19 cellular contexts compared by ENCODE assay signal in the genomic region with DNA sequence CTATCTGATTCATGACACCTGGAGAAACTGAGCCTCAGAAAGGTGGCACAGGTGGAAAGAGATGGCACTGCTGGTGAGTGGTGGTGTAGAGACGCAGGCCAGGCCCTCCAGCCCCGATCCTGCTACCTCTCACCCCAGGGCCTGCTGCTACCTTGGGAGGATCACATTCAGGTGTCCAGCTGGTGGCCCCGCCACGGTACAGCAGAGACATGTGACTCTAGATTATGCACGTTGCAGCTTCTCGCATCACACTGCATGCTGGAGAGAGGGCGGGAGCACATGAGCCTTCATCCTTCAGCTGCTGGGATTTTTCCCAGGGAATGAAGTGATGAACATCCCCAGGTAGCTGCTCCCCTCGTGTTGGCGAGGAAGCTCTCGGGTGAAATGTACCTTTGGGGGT. TPM values are rescaled to one million over a fixed set of nuclear protein-coding genes. Genes with fewer than 3 reads are reported as not detected.
A peak's percentile ranks its signal among the peaks of the same experiment; 100 is the strongest.
DNase-seq lines count a peak whose midpoint lies in the region; ATAC-seq, FAIRE-seq and TF ChIP-seq lines count a peak whose summit lies in the region.
"Had no signal": no experiment of that assay in that cellular context is flagged by ENCODE, and none has a peak within 500 bp of the region (broad histone marks: within the 10 kb centered on the region; RNA-seq: fewer than 3 reads in every experiment).

No MANE protein-coding gene starts in this region.

- no peak for ATAC-seq in K562
- ATAC-seq in activated CD8-positive, alpha-beta T cell treated with anti-CD3 and anti-CD28 coated beads for 36 hours, result no peak
- ATAC-seq: GM23338, HCT116 had no signal

- no peak overlapping the region for H2BK15ac ChIP-seq in neuronal stem cell (ENCODE audit: low read length)

- FAIRE-seq in K562 (lab: Jason Lieb, UNC), result no peak
- FAIRE-seq: GM12891, GM18507 had no signal

- H3K79me2 ChIP-seq in K562 (ENCODE audit: control insufficient read depth, insufficient read depth, low read length), result no peaks in the 10 kb centered on the region

- TF ChIP-seq POLR2A in K562 (conservative IDR thresholded peaks at IDR 0.05) (no peak), adrenal gland (IDR thresholded peaks at IDR 0.05) (no peak)

- H3K36me3 Mint-ChIP-seq in activated CD8-positive, alpha-beta T cell treated with anti-CD3 and anti-CD28 coated beads for 36 hours (ENCODE audit: low read depth), result no peaks in the 10 kb centered on the region
- H3K36me3 Mint-ChIP-seq: CD4-positive, alpha-beta memory T cell had no signal

- H2AFZ ChIP-seq in K562 (ENCODE audit: low read depth, low read length) (no peak overlapping the region), neuronal stem cell (ENCODE audit: low read length) (no peak overlapping the region)
- H2AFZ ChIP-seq: GM23338 had no signal

- H3K4me3 ChIP-seq in WERI-Rb-1 (ENCODE audit: low read depth, low read length), result peak overlapping the region; percentile 25
- H3K4me3 ChIP-seq in K562, result no peak overlapping the region
- no peak overlapping the region for H3K4me3 ChIP-seq in neuronal stem cell (ENCODE audit: low read length in 2 of 2)
- H3K4me3 ChIP-seq in coronary artery, result no peak overlapping the region
- H3K4me3 ChIP-seq in adrenal gland, result no peak overlapping the region
- H3K4me3 ChIP-seq: GM23338 had no signal

- H3K9me3 ChIP-seq in WERI-Rb-1 (ENCODE audit: severe bottlenecking) (peaks cover 3% of the 10 kb centered on the region), K562 (replicated peaks; ENCODE audit: control insufficient read depth, insufficient read depth, low read depth, low read length) (no peaks in the 10 kb centered on the region), neuronal stem cell (replicated peaks in 1 of 2; ENCODE audit: control insufficient read depth in 2 of 2, insufficient read depth in 1 of 2, low read depth in 1 of 2, low read length in 2 of 2) (no peaks in the 10 kb centered on the region), adrenal gland (replicated peaks in 1 of 3) (no peaks in the 10 kb centered on the region)

- peak overlapping the region; percentile 25 for H2BK5ac ChIP-seq in neuronal stem cell (ENCODE audit: low read length)

- no peak for TF ChIP-seq EP300 in K562 (IDR thresholded peaks at IDR 0.05; ENCODE audit: low read length)

- CTCF ChIA-PET in K562 (lab: Yijun Ruan, JAX; ENCODE audit: low intra/inter-chr PET ratio), result no interaction called here
- CTCF ChIA-PET in activated CD8-positive, alpha-beta T cell treated with anti-CD3 and anti-CD28 coated beads for 36 hours (lab: Charles Lee), result no interaction called here

- no peak overlapping the region for H3K4me3 Mint-ChIP-seq in activated CD8-positive, alpha-beta T cell treated with anti-CD3 and anti-CD28 coated beads for 36 hours
- H3K4me3 Mint-ChIP-seq: CD4-positive, alpha-beta memory T cell; GM23338; H9; HFFc6 had no signal

- H3K9ac ChIP-seq in K562 (ENCODE audit: insufficient read depth in 1 of 2, low read depth in 2 of 2, low read length in 2 of 2), result no peak overlapping the region
- H3K9ac ChIP-seq in neuronal stem cell (ENCODE audit: low read depth, low read length, poor library complexity), result no peak overlapping the region

- H2AK5ac ChIP-seq in neuronal stem cell (ENCODE audit: low read depth, low read length), result peak overlapping the region; percentile 50

- in situ Hi-C loops in K562 (cut with MboI), result no loop called here

- no peaks in the 10 kb centered on the region for H3K79me1 ChIP-seq in neuronal stem cell (ENCODE audit: low read depth, low read length)

- peak; percentile 76 for DNase-seq in WERI-Rb-1
- no peak for DNase-seq in K562 (ENCODE audit: extremely low read depth in 1 of 4, low spot score in 3 of 4)
- DNase-seq in neuronal stem cell (ENCODE audit: low spot score), result no peak
- DNase-seq in activated CD8-positive, alpha-beta T cell treated with anti-CD3 and anti-CD28 coated beads for 36 hours, result no peak
- no peak for DNase-seq in coronary artery (ENCODE audit: low spot score)
- DNase-seq in adrenal gland, result no peak
- DNase-seq: C1 segment of cervical spinal cord; Calu3; CD4-positive, alpha-beta memory T cell; COR-L47; DMS53; DMS79 treated with DMSO at 0.1 percent for 48 hours; GF-D8; H9; HFFc6 had no signal

- WGBS in K562 (ENCODE audit: insufficient coverage, low coverage, missing lambda C conversion rate), result 6% methylated on average over 10 of the region's 10 CpGs
- no CpG with 5 or more reads among the region's 10 CpGs for WGBS in neuronal stem cell (ENCODE audit: extremely low coverage in 2 of 2, insufficient read length in 2 of 2, insufficient replicate concordance in 1 of 2), 2 donors
- WGBS in adrenal gland, 4 donors, result 76 to 91% (median 86%) methylated on average over 10 of the region's 10 CpGs

- H4K20me1 ChIP-seq in K562 (replicated peaks; ENCODE audit: control insufficient read depth, insufficient read depth, low read length), result 0 out of 2 replicates have a peak, but pooled peaks cover 3% of the 10 kb centered on the region

- no peak overlapping the region for H3K23ac ChIP-seq in neuronal stem cell (ENCODE audit: low read depth, low read length, poor library complexity)

- H3K4me1 Mint-ChIP-seq in activated CD8-positive, alpha-beta T cell treated with anti-CD3 and anti-CD28 coated beads for 36 hours (ENCODE audit: low read depth), result no peaks in the 10 kb centered on the region
- H3K4me1 Mint-ChIP-seq: CD4-positive, alpha-beta memory T cell had no signal

- H3K4me1 ChIP-seq in K562 (replicated peaks in 1 of 2; ENCODE audit: control insufficient read depth in 2 of 2, insufficient read depth in 2 of 2, low read length in 2 of 2) (0 out of 5 replicates have a peak, but pooled peaks cover 0 to 4% of the 10 kb centered on the region in 2 experiments), neuronal stem cell (ENCODE audit: control insufficient read depth in 2 of 2, insufficient read depth in 1 of 2, low read depth in 1 of 2, low read length in 2 of 2) (peaks cover 16 to 28% of the 10 kb centered on the region in 2 donors), adrenal gland (replicated peaks in 1 of 2) (no peaks in the 10 kb centered on the region)

- no peaks in the 10 kb centered on the region for H3K36me3 ChIP-seq in WERI-Rb-1
- no peaks in the 10 kb centered on the region for H3K36me3 ChIP-seq in K562 (ENCODE audit: control insufficient read depth, insufficient read depth, low read length)
- peaks cover 0 to 77% of the 10 kb centered on the region in 2 donors for H3K36me3 ChIP-seq in neuronal stem cell (replicated peaks in 1 of 2; ENCODE audit: control insufficient read depth in 2 of 2, insufficient read depth in 2 of 2, low read length in 2 of 2)
- no peaks in the 10 kb centered on the region for H3K36me3 ChIP-seq in adrenal gland (replicated peaks in 1 of 2)

- TF ChIP-seq CTCF in WERI-Rb-1 (IDR thresholded peaks at IDR 0.05; ENCODE audit: low read depth, low read length) (no peak), K562 (IDR thresholded peaks at IDR 0.05 in 2 of 3, conservative IDR thresholded peaks at IDR 0.05 in 1 of 3; ENCODE audit: insufficient read depth in 2 of 3, low read depth in 1 of 3, low read length in 3 of 3) (no peak), coronary artery (IDR thresholded peaks at IDR 0.05) (no peak), adrenal gland (IDR thresholded peaks at IDR 0.05) (no peak)
- no peak for TF ChIP-seq CTCF in activated CD8-positive, alpha-beta T cell treated with anti-CD3 and anti-CD28 coated beads for 36 hours (IDR thresholded peaks at IDR 0.05)

- POLR2A ChIA-PET in K562 (lab: Yijun Ruan, JAX), result interaction anchor here (0.6 to 1.0 kb wide), 3 partner anchors 15 to 486 kb away, joined by 3 read pairs; no protein-coding TSS in a partner anchor
- POLR2A ChIA-PET in activated CD8-positive, alpha-beta T cell treated with anti-CD3 and anti-CD28 coated beads for 36 hours (lab: Charles Lee), result interaction anchor here (0.6 kb wide), 1 partner anchor 89 kb away, joined by 3 read pairs; no protein-coding TSS in a partner anchor

- no peaks in the 10 kb centered on the region for H3K27me3 ChIP-seq in WERI-Rb-1 (ENCODE audit: insufficient read depth, low read depth, severe bottlenecking)
- H3K27me3 ChIP-seq in K562 (ENCODE audit: control insufficient read depth in 2 of 2, insufficient read depth in 2 of 2, low read length in 2 of 2), result peaks cover 22 to 61% of the 10 kb centered on the region in 2 experiments
- H3K27me3 ChIP-seq in neuronal stem cell (ENCODE audit: control insufficient read depth in 3 of 3, insufficient read depth in 3 of 3, low read depth in 1 of 3, low read length in 3 of 3), result no peaks in the 10 kb centered on the region
- H3K27me3 ChIP-seq in adrenal gland, result no peaks in the 10 kb centered on the region

- H3K9me1 ChIP-seq in K562 (ENCODE audit: control insufficient read depth, insufficient read depth, low read length), result no peaks in the 10 kb centered on the region

- H3K4me2 ChIP-seq in K562 (ENCODE audit: insufficient read depth, low read length) (no peak overlapping the region), neuronal stem cell (ENCODE audit: insufficient read depth, low read length, poor library complexity, severe bottlenecking) (no peak overlapping the region)
- H3K4me2 ChIP-seq: GM23338 had no signal

- peak overlapping the region; percentile 27 for H2BK12ac ChIP-seq in neuronal stem cell (ENCODE audit: low read length)

- no peak overlapping the region for H2BK120ac ChIP-seq in neuronal stem cell (ENCODE audit: low read depth, low read length)

- H3K27me3 Mint-ChIP-seq in activated CD8-positive, alpha-beta T cell treated with anti-CD3 and anti-CD28 coated beads for 36 hours, result no peaks in the 10 kb centered on the region
- H3K27me3 Mint-ChIP-seq: CD4-positive, alpha-beta memory T cell had no signal

- no peak overlapping the region for H3K14ac ChIP-seq in neuronal stem cell (ENCODE audit: low read length)

- H3K27ac ChIP-seq in WERI-Rb-1 (peak overlapping the region; percentile 41), K562 (ENCODE audit: extremely low read depth, low read depth, low read length) (no peak overlapping the region), neuronal stem cell (replicated peaks; ENCODE audit: low read length) (no peak overlapping the region), coronary artery (no peak overlapping the region), adrenal gland (no peak overlapping the region)

- no peaks in the 10 kb centered on the region for H3K9me3 Mint-ChIP-seq in activated CD8-positive, alpha-beta T cell treated with anti-CD3 and anti-CD28 coated beads for 36 hours
- H3K9me3 Mint-ChIP-seq: CD4-positive, alpha-beta memory T cell; GM23338; H9 had no signal

- TF ChIP-seq RAD21 in K562 (CRISPR knock-in tag; conservative IDR thresholded peaks at IDR 0.05 in 1 of 2, IDR thresholded peaks at IDR 0.05 in 1 of 2), result no peak

- H3K27ac Mint-ChIP-seq in activated CD8-positive, alpha-beta T cell treated with anti-CD3 and anti-CD28 coated beads for 36 hours, result no peak overlapping the region
- H3K27ac Mint-ChIP-seq: CD4-positive, alpha-beta memory T cell; GM23338; H9; HFFc6 had no signal

- BruUV-seq in K562 (replicated peaks; lab: Mats Ljungman, UMichigan), result no TSS peak

- peak overlapping the region; percentile 31 for H3K18ac ChIP-seq in neuronal stem cell (ENCODE audit: low read length)

- H4K91ac ChIP-seq in neuronal stem cell (ENCODE audit: low read depth, low read length, poor library complexity), result no peak overlapping the region

- H3K4ac ChIP-seq in neuronal stem cell (ENCODE audit: low read length), result no peak overlapping the region

- intact Hi-C loops in K562 (cut with micrococcal nuclease), result no loop called here
- intact Hi-C loops in activated CD8-positive, alpha-beta T cell treated with anti-CD3 and anti-CD28 coated beads for 36 hours (cut with micrococcal nuclease), result no loop called here
- intact Hi-C loops in adrenal gland (cut with DNase I), result no loop called here

- H4K8ac ChIP-seq in neuronal stem cell (ENCODE audit: low read depth, low read length), result no peak overlapping the region

RNA-seq across cellular contexts. Expression of a gene that starts 32.9 kb away (rescaled TPM):
- total RNA-seq in K562 (2011; cell fraction: chromatin; rRNA removed; ENCODE audit: low replicate concordance), result 7.9 and 9.6 TPM in 2 replicates
- 4.5 and 7.5 TPM in 2 replicates for total RNA-seq in K562 (2011; cell fraction: nucleolus; rRNA removed)
- total RNA-seq in K562 (2011; cell fraction: nucleoplasm; rRNA removed), result 11.1 and 15.3 TPM in 2 replicates
- total RNA-seq in K562 (2014; rRNA removed) (5.4 and 7.7 TPM in 2 replicates), K562 (2014; rRNA removed; fragmentation: Illumina TruSeq; extraction: Trizol) (4.2 and 5.1 TPM in 2 replicates), K562 (2015; rRNA removed; fragmentation: Illumina TruSeq; extraction: Trizol) (5.4 and 5.5 TPM in 2 replicates), K562 (2021) (20.9 and 21.6 TPM in 2 replicates), adrenal gland (10 to 100 TPM; 20.5 to 45.9 (median 30.0) TPM)
- polyA plus RNA-seq in K562 (2011; rRNA removed) (2.1 and 4.6 TPM in 2 replicates), K562 (2014; fragmentation: Illumina TruSeq; extraction: Trizol) (15.1 and 15.8 TPM in 2 replicates), K562 (2014; fragmentation: Nextera tagmentation; extraction: Ambion mirVana) (1 to 10 TPM; 3.5 to 6.4 TPM), K562 (2014; rRNA removed) (9.5 and 11.6 TPM in 2 replicates), adrenal gland (10 to 100 TPM in 1 of 3 donors, 1 to 10 TPM in 2; 5.9 to 63.4 (median 7.8) TPM)
- polyA plus RNA-seq in K562 (2011; cell fraction: cytosol; rRNA removed), result 2.4 and 4.5 TPM in 2 replicates
- 8.0 and 13.3 TPM in 2 replicates for polyA plus RNA-seq in K562 (2011; cell fraction: nucleus; rRNA removed)
- polyA plus RNA-seq in K562 (2012), result 11.9 and 13.9 TPM in 2 replicates
- polyA minus RNA-seq in K562 (2011; rRNA and poly(A)+ RNA removed), result 1.9 and 3.4 TPM in 2 replicates
- polyA minus RNA-seq in K562 (2011; cell fraction: cytosol; rRNA and poly(A)+ RNA removed), result 2.6 and 7.2 TPM in 2 replicates
- polyA minus RNA-seq in K562 (2011; cell fraction: nucleus; rRNA and poly(A)+ RNA removed), result 3.1 and 6.9 TPM in 2 replicates
- 10.4 TPM for polyA plus RNA-seq in neuronal stem cell (2013, experiment 1 of 2)
- 11.4 TPM for polyA plus RNA-seq in neuronal stem cell (2013, experiment 2 of 2)
- 1 to 10 TPM; 1.7 to 1.9 TPM for total RNA-seq in activated CD8-positive, alpha-beta T cell treated with anti-CD3 and anti-CD28 coated beads for 36 hours
